ENCODE assay signal across 8 cellular contexts in genomic region chr1:16367258-16367967, GRCh38. TPM values are rescaled to one million over a fixed set of nuclear protein-coding genes. Genes with fewer than 3 reads are reported as not detected.
A peak's percentile ranks its signal among the peaks of the same experiment; 100 is the strongest.
DNase-seq lines count a peak whose midpoint lies in the region; ATAC-seq and TF ChIP-seq lines count a peak whose summit lies in the region.

No MANE protein-coding gene starts in this region.

- intact Hi-C loops in Calu3 (cut with micrococcal nuclease; ENCODE audit: unreplicated experiment), result loop anchor here (5.0 kb wide), 1 partner anchor 290 kb away; no protein-coding TSS in a partner anchor
- intact Hi-C loops in Panc1 (cut with micrococcal nuclease; ENCODE audit: unreplicated experiment), result no loop called here

- no peaks in the 10 kb centered on the region for H3F3A ChIP-seq in neural progenitor cell (ENCODE audit: low read depth)

- in situ Hi-C loops in Panc1 (cut with HindIII; ENCODE audit: low pct_unique_long_range_greater_than_20kb, low sequenced_read_pairs), result no loop called here

- peak overlapping the region; percentile 69 for H2AFZ ChIP-seq in neural progenitor cell (replicated peaks)

- H4K20me1 ChIP-seq in neural progenitor cell (ENCODE audit: low read depth), result peaks cover 48% of the 10 kb centered on the region

- H3K9ac ChIP-seq in neural progenitor cell, result peak overlapping the region; percentile 76
- peak overlapping the region; percentile 73 to 93 for H3K9ac ChIP-seq in stomach smooth muscle (ENCODE audit: low read length in 2 of 2)

- peaks cover 52% of the 10 kb centered on the region for H3K79me2 ChIP-seq in neural progenitor cell (ENCODE audit: low read depth)

- peak overlapping the region; percentile 83 for H3K4me3 ChIP-seq in HL-60 (replicated peaks; ENCODE audit: insufficient read depth, low read length)
- H3K4me3 ChIP-seq in Panc1 (ENCODE audit: low read depth in 2 of 2, low read length in 2 of 2), result peak overlapping the region; percentile 84 to 96
- H3K4me3 ChIP-seq in neural progenitor cell, result peak overlapping the region; percentile 97
- H3K4me3 ChIP-seq in stomach smooth muscle (ENCODE audit: low read length in 2 of 2), result peak overlapping the region; percentile 75 to 86

- H3K36me3 ChIP-seq in Panc1 (ENCODE audit: control insufficient read depth, insufficient read depth, low read length) (peaks cover 4% of the 10 kb centered on the region; the same call in 1 of the 2 replicates), neural progenitor cell (no peaks in the 10 kb centered on the region), stomach smooth muscle (ENCODE audit: control insufficient read depth in 2 of 2, insufficient read depth in 2 of 2, low read length in 2 of 2) (no peaks in the 10 kb centered on the region)

- peaks cover 25% of the 10 kb centered on the region for H3K4me1 ChIP-seq in Panc1 (ENCODE audit: control insufficient read depth, insufficient read depth, low read length)
- H3K4me1 ChIP-seq in neural progenitor cell, result peaks cover 12% of the 10 kb centered on the region
- peaks cover 20% of the 10 kb centered on the region for H3K4me1 ChIP-seq in stomach smooth muscle (ENCODE audit: control insufficient read depth, insufficient read depth, low read length)

- peak overlapping the region; percentile 93 for H3K27ac ChIP-seq in HL-60 (replicated peaks)
- peak overlapping the region; percentile 95 for H3K27ac ChIP-seq in Panc1 (ENCODE audit: low read length)
- H3K27ac ChIP-seq in neural progenitor cell, result peak overlapping the region; percentile 88
- peak overlapping the region; percentile 89 for H3K27ac ChIP-seq in stomach smooth muscle (ENCODE audit: low read length)

- POLR2A ChIA-PET in Panc1 (lab: Charles Lee), result interaction anchor here (1.0 kb wide), 1 partner anchor 92 kb away, joined by 4 read pairs; no protein-coding TSS in a partner anchor

- H3K36me3 Mint-ChIP-seq in Calu3 (ENCODE audit: insufficient read depth, unreplicated experiment) (peaks cover 17% of the 10 kb centered on the region), neural progenitor cell (peaks cover under 1% of the 10 kb centered on the region)
- peaks cover 40% of the 10 kb centered on the region for H3K36me3 Mint-ChIP-seq in activated T-helper 17 cell treated with anti-CD3 and anti-CD28 coated beads, Interleukin-2, amount 50 U/mL, for 72 hours (ENCODE audit: low read depth)

- H3K4me2 ChIP-seq in neural progenitor cell, result peak overlapping the region; percentile 75

- no peaks in the 10 kb centered on the region for H3K9me3 Mint-ChIP-seq in Calu3 (ENCODE audit: low read depth, unreplicated experiment)
- H3K9me3 Mint-ChIP-seq in activated T-helper 17 cell treated with anti-CD3 and anti-CD28 coated beads, Interleukin-2, amount 50 U/mL, for 72 hours, result no peaks in the 10 kb centered on the region
- H3K9me3 Mint-ChIP-seq in neural progenitor cell, result no peaks in the 10 kb centered on the region

- H3K4me1 Mint-ChIP-seq in Calu3 (ENCODE audit: low read depth, unreplicated experiment), result peaks cover 16% of the 10 kb centered on the region
- peaks cover 23% of the 10 kb centered on the region for H3K4me1 Mint-ChIP-seq in activated T-helper 17 cell treated with anti-CD3 and anti-CD28 coated beads, Interleukin-2, amount 50 U/mL, for 72 hours
- H3K4me1 Mint-ChIP-seq in neural progenitor cell, result peaks cover 31% of the 10 kb centered on the region

- peak overlapping the region; percentile 74 for H3K27ac Mint-ChIP-seq in Calu3 (ENCODE audit: unreplicated experiment)
- peak overlapping the region; percentile 98 for H3K27ac Mint-ChIP-seq in activated T-helper 17 cell treated with anti-CD3 and anti-CD28 coated beads, Interleukin-2, amount 50 U/mL, for 72 hours
- H3K27ac Mint-ChIP-seq in neural progenitor cell, result peak overlapping the region; percentile 97

- BruUV-seq in Calu3 (replicated peaks; lab: Mats Ljungman, UMichigan) (no TSS peak), Panc1 (replicated peaks; lab: Mats Ljungman, UMichigan) (TSS peak; percentile 81)

- TF ChIP-seq CTCF in Calu3 (IDR thresholded peaks at IDR 0.05; ENCODE audit: unreplicated experiment), result no peak
- no peak for TF ChIP-seq CTCF in HL-60 (IDR thresholded peaks at IDR 0.05; ENCODE audit: insufficient read depth, low read length)
- no peak for TF ChIP-seq CTCF in Panc1 (IDR thresholded peaks at IDR 0.05)
- TF ChIP-seq CTCF in neural progenitor cell (IDR thresholded peaks at IDR 0.05), result peak; percentile 14

- CTCF ChIA-PET in Calu3 (lab: Charles Lee), result no interaction called here
- CTCF ChIA-PET in Panc1 (lab: Charles Lee), result no interaction called here

- H3K9me3 ChIP-seq in Panc1 (ENCODE audit: control insufficient read depth, insufficient read depth, low read depth, low read length) (no peaks in the 10 kb centered on the region), neural progenitor cell (ENCODE audit: low read depth) (no peaks in the 10 kb centered on the region), stomach smooth muscle (ENCODE audit: control insufficient read depth in 2 of 2, low read length in 2 of 2) (no peaks in the 10 kb centered on the region)

- no peaks in the 10 kb centered on the region for H3K27me3 Mint-ChIP-seq in Calu3 (ENCODE audit: unreplicated experiment)
- H3K27me3 Mint-ChIP-seq in activated T-helper 17 cell treated with anti-CD3 and anti-CD28 coated beads, Interleukin-2, amount 50 U/mL, for 72 hours, result no peaks in the 10 kb centered on the region
- peaks cover 8% of the 10 kb centered on the region for H3K27me3 Mint-ChIP-seq in neural progenitor cell (ENCODE audit: insufficient read depth, low read depth)

- no peaks in the 10 kb centered on the region for H3K27me3 ChIP-seq in HL-60 (ENCODE audit: insufficient read depth, poor library complexity, severe bottlenecking)
- H3K27me3 ChIP-seq in Panc1 (ENCODE audit: control insufficient read depth, insufficient read depth, low read length), result no peaks in the 10 kb centered on the region
- H3K27me3 ChIP-seq in neural progenitor cell, result peaks cover 14% of the 10 kb centered on the region
- no peaks in the 10 kb centered on the region for H3K27me3 ChIP-seq in stomach smooth muscle (ENCODE audit: control insufficient read depth in 1 of 2, insufficient read depth in 2 of 2, low read length in 2 of 2)

- peak overlapping the region; percentile 87 for H3K4me3 Mint-ChIP-seq in Calu3 (ENCODE audit: low read depth, unreplicated experiment)
- H3K4me3 Mint-ChIP-seq in activated T-helper 17 cell treated with anti-CD3 and anti-CD28 coated beads, Interleukin-2, amount 50 U/mL, for 72 hours, result peak overlapping the region; percentile 97
- peak overlapping the region; percentile 98 for H3K4me3 Mint-ChIP-seq in neural progenitor cell

- ATAC-seq in GM19463 (IDR thresholded peaks at IDR 0.05; ENCODE audit: unreplicated experiment), result peak; percentile 46
- ATAC-seq in Panc1, result peak; percentile 91
- ATAC-seq in activated T-helper 17 cell treated with anti-CD3 and anti-CD28 coated beads, Interleukin-2, amount 50 U/mL, for 72 hours (replicated peaks), result peak; percentile 70

- peak; percentile 68 for DNase-seq in Calu3
- peak in 1 of 2 experiments; percentile 75 for DNase-seq in HL-60 (ENCODE audit: low read depth in 1 of 2, low spot score in 1 of 2)
- DNase-seq in Panc1 (ENCODE audit: low read depth, low spot score), result no peak
- peak; percentile 74 for DNase-seq in fibroblast of the conjunctiva (ENCODE audit: low read depth)
- DNase-seq in neural progenitor cell (ENCODE audit: low spot score), result peak; percentile 82

RNA-seq across cellular contexts. Expression of gene SZRD1, which starts 0.4 kb away (rescaled TPM):
- total RNA-seq in Calu3 (2022) (95.9 and 107 TPM in 2 replicates), Panc1 (2021; ENCODE audit: unreplicated experiment) (175 TPM), neural progenitor cell (ENCODE audit: low replicate concordance) (50.2 and 73.2 TPM in 2 replicates)
- 176 TPM for polyA plus RNA-seq in Panc1 (2012; ENCODE audit: insufficient read length)
- total RNA-seq in activated T-helper 17 cell treated with anti-CD3 and anti-CD28 coated beads, Interleukin-2, amount 50 U/mL, for 72 hours, result 100 to 1,000 TPM; 172 to 204 TPM

RNA-seq across cellular contexts. Expression of gene FBXO42, which starts 15.1 kb away (rescaled TPM):
- total RNA-seq in Calu3 (2022) (10.6 and 13.3 TPM in 2 replicates), Panc1 (2021; ENCODE audit: unreplicated experiment) (25.7 TPM), neural progenitor cell (ENCODE audit: low replicate concordance) (18.8 and 24.7 TPM in 2 replicates)
- polyA plus RNA-seq in Panc1 (2012; ENCODE audit: insufficient read length), result 14.2 TPM
- total RNA-seq in activated T-helper 17 cell treated with anti-CD3 and anti-CD28 coated beads, Interleukin-2, amount 50 U/mL, for 72 hours, result 10 to 100 TPM; 19.7 to 27.3 TPM
